In genomic region chr2:20618886-20619521, GRCh38 we compare ENCODE assay signal across 2 cellular contexts.
TF ChIP-seq lines count a peak whose summit lies in the region.

No MANE protein-coding gene starts in this region.

TF ChIP-seq in IMR-90, 13 proteins besides CTCF, POLR2A, EP300 and RAD21:
- no peak for TF ChIP-seq MAZ (IDR thresholded peaks at IDR 0.05; ENCODE audit: borderline replicate concordance, low read depth, low read length)
- TF ChIP-seq CEBPB (IDR thresholded peaks at IDR 0.05; ENCODE audit: low read depth, low read length), result no peak

TF ChIP-seq in endothelial cell of umbilical vein, 7 proteins besides CTCF, POLR2A, EP300 and RAD21:
- TF ChIP-seq POLR2AphosphoS5 (IDR thresholded peaks at IDR 0.05; ENCODE audit: insufficient read depth, low read depth, low read length), result no peak
- TF ChIP-seq MYC (IDR thresholded peaks at IDR 0.05; ENCODE audit: low read depth, low read length), result no peak
- no peak for TF ChIP-seq JUN (IDR thresholded peaks at IDR 0.05; ENCODE audit: borderline replicate concordance, insufficient read depth, insufficient read length, low read depth)
- TF ChIP-seq FOS (IDR thresholded peaks at IDR 0.05; ENCODE audit: borderline replicate concordance, insufficient read depth, low read length), result no peak
- TF ChIP-seq MAX (IDR thresholded peaks at IDR 0.05; ENCODE audit: insufficient read depth, insufficient read length), result no peak
- no peak for TF ChIP-seq EZH2 (IDR thresholded peaks at IDR 0.05; ENCODE audit: borderline replicate concordance, low read depth, low read length, severe bottlenecking)
